In genomic region chr17:7767425-7768021, GRCh38 we compare ENCODE assay signal across 16 cellular contexts. TPM values are rescaled to one million over a fixed set of nuclear protein-coding genes. Genes with fewer than 3 reads are reported as not detected.
A peak's percentile ranks its signal among the peaks of the same experiment; 100 is the strongest.
DNase-seq lines count a peak whose midpoint lies in the region; ATAC-seq and TF ChIP-seq lines count a peak whose summit lies in the region.
"Had no signal": no experiment of that assay in that cellular context is flagged by ENCODE, and none has a peak within 500 bp of the region (broad histone marks: within the 10 kb centered on the region; RNA-seq: fewer than 3 reads in every experiment).

No MANE protein-coding gene starts in this region.

- no peaks in the 10 kb centered on the region for H3K9me3 Mint-ChIP-seq in naive thymus-derived CD4-positive, alpha-beta T cell

- 76 to 84% (median 77%) methylated on average over 17 of the region's 17 CpGs for WGBS in spleen, 5 donors

- H3K4me3 ChIP-seq in fibroblast of villous mesenchyme (ENCODE audit: low read depth, low read length) (peak overlapping the region; percentile 34), spleen (no peak overlapping the region)
- H3K4me3 ChIP-seq in naive thymus-derived CD4-positive, alpha-beta T cell (ENCODE audit: low read length) = no peak overlapping the region
- H3K4me3 ChIP-seq: tibial artery had no signal

- intact Hi-C loops in spleen (cut with DNase I; ENCODE audit: low total_unique reads) = no loop called here
- intact Hi-C loops in naive thymus-derived CD4-positive, alpha-beta T cell (cut with micrococcal nuclease) = no loop called here

- H3K27me3 ChIP-seq in spleen (replicated peaks in 1 of 7) = peaks cover 0 to 39% (median 0%) of the 10 kb centered on the region in 7 donors
- H3K27me3 ChIP-seq in naive thymus-derived CD4-positive, alpha-beta T cell (ENCODE audit: control insufficient read depth in 2 of 2, insufficient read depth in 2 of 2, low read length in 2 of 2) = no peaks in the 10 kb centered on the region

- CTCF ChIA-PET in naive thymus-derived CD4-positive, alpha-beta T cell (lab: Charles Lee) = no interaction called here

- POLR2A ChIA-PET in naive thymus-derived CD4-positive, alpha-beta T cell (lab: Charles Lee) = no interaction called here

- no peak overlapping the region for H3K27ac ChIP-seq in spleen
- no peak overlapping the region for H3K27ac ChIP-seq in naive thymus-derived CD4-positive, alpha-beta T cell (ENCODE audit: low read depth, low read length)
- H3K27ac ChIP-seq: tibial artery had no signal

- no peaks in the 10 kb centered on the region for H3K36me3 ChIP-seq in spleen
- no peaks in the 10 kb centered on the region for H3K36me3 ChIP-seq in naive thymus-derived CD4-positive, alpha-beta T cell (ENCODE audit: control insufficient read depth in 2 of 3, insufficient read depth in 3 of 3, low read length in 3 of 3)
- H3K36me3 ChIP-seq: tibial artery had no signal

- H3K4me3 Mint-ChIP-seq in naive thymus-derived CD4-positive, alpha-beta T cell = no peak overlapping the region
- H3K4me3 Mint-ChIP-seq in T-helper 17 cell = no peak overlapping the region
- H3K4me3 Mint-ChIP-seq: activated CD8-positive, alpha-beta T cell treated with anti-CD3 and anti-CD28 coated beads, Interleukin-2, amount 10 ng/mL, durations not matched to agents 7 days and 5 days had no signal

- no peaks in the 10 kb centered on the region for H3K36me3 Mint-ChIP-seq in naive thymus-derived CD4-positive, alpha-beta T cell
- H3K36me3 Mint-ChIP-seq in T-helper 17 cell (ENCODE audit: low read depth) = no peaks in the 10 kb centered on the region

- peak; percentile 39 to 82 (median 62) for DNase-seq in NCI-H1417 (lab: John Stamatoyannopoulos, UW)
- no peak for DNase-seq in NCI-H1417 treated with DMSO at 0.1 percent for 48 hours (lab: John Stamatoyannopoulos, UW)
- peak; percentile 2 for DNase-seq in NCI-H69 (lab: John Stamatoyannopoulos, UW)
- DNase-seq in fibroblast of villous mesenchyme (ENCODE audit: low read depth) = peak; percentile 93
- DNase-seq in spleen = peak; percentile 39
- no peak for DNase-seq in naive thymus-derived CD4-positive, alpha-beta T cell
- no peak for DNase-seq in T-helper 17 cell
- no peak for DNase-seq in ACHN
- DNase-seq: activated CD8-positive, alpha-beta T cell treated with anti-CD3 and anti-CD28 coated beads, Interleukin-2, amount 10 ng/mL, durations not matched to agents 7 days and 5 days; activated naive CD4-positive, alpha-beta T cell; cerebellar nuclear complex; DND-41; midbrain; SHP77 treated with DMSO at 0.1 percent for 48 hours; tibial artery had no signal

- in situ Hi-C loops in ACHN (cut with HindIII; ENCODE audit: low pct_ligation_motif_present, low pct_unique_long_range_greater_than_20kb, low sequenced_read_pairs) = no loop called here

- H3K9me3 ChIP-seq in spleen (no peaks in the 10 kb centered on the region), T-helper 17 cell (ENCODE audit: control insufficient read depth, low read length, poor library complexity, severe bottlenecking) (no peaks in the 10 kb centered on the region)
- H3K9me3 ChIP-seq in naive thymus-derived CD4-positive, alpha-beta T cell (ENCODE audit: control insufficient read depth in 2 of 3, low read length in 3 of 3) = no peaks in the 10 kb centered on the region
- H3K9me3 ChIP-seq: tibial artery had no signal

- ATAC-seq in naive thymus-derived CD4-positive, alpha-beta T cell = no peak
- ATAC-seq in T-helper 17 cell = no peak
- ATAC-seq: activated CD8-positive, alpha-beta T cell treated with anti-CD3 and anti-CD28 coated beads, Interleukin-2, amount 10 ng/mL, durations not matched to agents 7 days and 5 days; esophagus mucosa had no signal

- no peaks in the 10 kb centered on the region for H3K4me1 ChIP-seq in spleen
- no peaks in the 10 kb centered on the region for H3K4me1 ChIP-seq in naive thymus-derived CD4-positive, alpha-beta T cell (ENCODE audit: control insufficient read depth in 2 of 2, insufficient read depth in 2 of 2, low read length in 2 of 2)
- H3K4me1 ChIP-seq: tibial artery had no signal

- no peak for TF ChIP-seq CTCF in fibroblast of villous mesenchyme (IDR thresholded peaks at IDR 0.05; ENCODE audit: insufficient read depth, low read depth, low read length)
- TF ChIP-seq CTCF in spleen (IDR thresholded peaks at IDR 0.05 in 8 of 11, conservative IDR thresholded peaks at IDR 0.05 in 3 of 11) = no peak

- no peak for TF ChIP-seq POLR2A in spleen (IDR thresholded peaks at IDR 0.05)

- no peak overlapping the region for H3K27ac Mint-ChIP-seq in naive thymus-derived CD4-positive, alpha-beta T cell
- H3K27ac Mint-ChIP-seq in T-helper 17 cell = no peak overlapping the region
- H3K27ac Mint-ChIP-seq: activated CD8-positive, alpha-beta T cell treated with anti-CD3 and anti-CD28 coated beads, Interleukin-2, amount 10 ng/mL, durations not matched to agents 7 days and 5 days had no signal

- peaks cover 0 to 5% (median 0%) of the 10 kb centered on the region in 7 donors for H3K4me1 Mint-ChIP-seq in naive thymus-derived CD4-positive, alpha-beta T cell
- peaks cover 3% of the 10 kb centered on the region for H3K4me1 Mint-ChIP-seq in T-helper 17 cell

- H3K27me3 Mint-ChIP-seq in naive thymus-derived CD4-positive, alpha-beta T cell = peaks cover 0 to 23% (median 7%) of the 10 kb centered on the region in 5 donors
- H3K27me3 Mint-ChIP-seq in T-helper 17 cell = peaks cover 45% of the 10 kb centered on the region

RNA-seq across cellular contexts. Expression of gene DNAH2, which starts 50.0 kb away (rescaled TPM):
- total RNA-seq in fibroblast of villous mesenchyme (under 0.01 and 0.43 TPM in 2 replicates), spleen (1 to 10 TPM in 1 of 7 donors, under 1 TPM in 5, not detected in 1; 0.13 to 1.1 (median 0.23) TPM), T-helper 17 cell (under 1 TPM in 1 of 2 donors, not detected in 1; 0.31 TPM)
- under 1 TPM; 0.02 to 0.03 (median 0.02) TPM for polyA plus RNA-seq in spleen
- total RNA-seq in naive thymus-derived CD4-positive, alpha-beta T cell = under 1 TPM in 1 of 5 experiments, not detected in 4; 0.03 TPM
- polyA plus RNA-seq in naive thymus-derived CD4-positive, alpha-beta T cell = not detected
- total RNA-seq: activated CD8-positive, alpha-beta T cell treated with anti-CD3 and anti-CD28 coated beads, Interleukin-2, amount 10 ng/mL, durations not matched to agents 7 days and 5 days had no signal

Comparison
In these comparisons a context has a peak if more than half of its experiments do, and no peak if none do; other contexts are left out.
1. DNase-seq: peak in NCI-H1417 (3 of 3), NCI-H69 (single experiment), fibroblast of villous mesenchyme (single experiment) and spleen (single experiment); none in NCI-H1417 treated with DMSO at 0.1 percent for 48 hours (single experiment), naive thymus-derived CD4-positive, alpha-beta T cell (0 of 9), T-helper 17 cell (0 of 3) and ACHN (single experiment).